ENCODE assay signal across 8 cellular contexts in genomic region chr1:160032165-160032827, GRCh38. TPM values are rescaled to one million over a fixed set of nuclear protein-coding genes. Genes with fewer than 3 reads are reported as not detected.
DNase-seq lines count a peak whose midpoint lies in the region; ATAC-seq and TF ChIP-seq lines count a peak whose summit lies in the region.

No MANE protein-coding gene starts in this region.

- H3K9ac ChIP-seq in subcutaneous abdominal adipose tissue (ENCODE audit: low read length in 5 of 5), result peak overlapping the region; percentile 69 to 89 (median 85)

- TF ChIP-seq CTCF in brain (conservative IDR thresholded peaks at IDR 0.05), result no peak

- peaks cover 7 to 29% (median 25%) of the 10 kb centered on the region in 5 donors for H3K4me1 ChIP-seq in subcutaneous abdominal adipose tissue (ENCODE audit: control insufficient read depth in 5 of 5, insufficient read depth in 5 of 5, low read length in 5 of 5)

- no peaks in the 10 kb centered on the region; the same call in 1 of the 2 replicates for H3K36me3 ChIP-seq in MG63
- H3K36me3 ChIP-seq in subcutaneous abdominal adipose tissue (ENCODE audit: control insufficient read depth in 5 of 5, insufficient read depth in 5 of 5, low read length in 5 of 5), result no peaks in the 10 kb centered on the region

- H3K27me3 Mint-ChIP-seq in brain, result peaks cover 15% of the 10 kb centered on the region

- H3K36me3 Mint-ChIP-seq in brain, result no peaks in the 10 kb centered on the region

- peak overlapping the region; percentile 66 for H3K27ac ChIP-seq in subcutaneous abdominal adipose tissue (ENCODE audit: low read depth, low read length)

- DNase-seq in ACHN (peak; percentile 52), MG63 (no peak), left colon (peak in 1 of 2 donors; percentile 13), NK-92 (lab: John Stamatoyannopoulos, UW; ENCODE audit: unreplicated experiment) (no peak)

- H3K4me3 Mint-ChIP-seq in brain, result peak overlapping the region; percentile 93 to 99 (median 98)

- peaks cover 50% of the 10 kb centered on the region for H3K4me1 Mint-ChIP-seq in brain

- intact Hi-C loops in left colon (cut with DNase I, micrococcal nuclease), result no loop called here

- H3K4me3 ChIP-seq in MG63 (peak overlapping the region; percentile 95), subcutaneous abdominal adipose tissue (ENCODE audit: low read depth in 1 of 5, low read length in 5 of 5) (peak overlapping the region; percentile 95 to 98 (median 97))

- H3K27me3 ChIP-seq in MG63 (peaks cover 15% of the 10 kb centered on the region), subcutaneous abdominal adipose tissue (ENCODE audit: control insufficient read depth in 5 of 5, insufficient read depth in 4 of 5, low read length in 5 of 5) (no peaks in the 10 kb centered on the region)

- in situ Hi-C loops in ACHN (cut with HindIII; ENCODE audit: low pct_ligation_motif_present, low pct_unique_long_range_greater_than_20kb, low sequenced_read_pairs), result no loop called here

- no peaks in the 10 kb centered on the region for H3K9me3 ChIP-seq in MG63
- no peaks in the 10 kb centered on the region for H3K9me3 ChIP-seq in subcutaneous abdominal adipose tissue (ENCODE audit: control insufficient read depth in 5 of 5, low read length in 5 of 5)

- H3K27ac Mint-ChIP-seq in brain, result peak overlapping the region; percentile 92 to 98 (median 96)

- H3K9me3 Mint-ChIP-seq in brain, result no peaks in the 10 kb centered on the region

- peak; percentile 16 for ATAC-seq in GM18499 (IDR thresholded peaks at IDR 0.05; ENCODE audit: insufficient read depth, unreplicated experiment)
- ATAC-seq in left colon, result peak; percentile 47
- no peak for ATAC-seq in GM21528 (IDR thresholded peaks at IDR 0.05; ENCODE audit: low FRiP score, unreplicated experiment)

RNA-seq across cellular contexts. Expression of gene PIGM, which starts 0.5 kb away (rescaled TPM):
- total RNA-seq in MG63 (2014; rRNA removed; shearing (Covaris generic); ENCODE audit: low replicate concordance), result 4.1 and 4.6 TPM in 2 replicates
- 3.1 TPM for polyA plus RNA-seq in brain (ENCODE audit: insufficient read depth, low read depth, low replicate concordance)
- 1 to 10 TPM; 5.4 to 6.2 TPM for total RNA-seq in left colon

RNA-seq across cellular contexts. Expression of gene KCNJ10, which starts 37.7 kb away (rescaled TPM):
- total RNA-seq in MG63 (2014; rRNA removed; shearing (Covaris generic); ENCODE audit: low replicate concordance), result not detected in 2 replicates
- polyA plus RNA-seq in brain (ENCODE audit: insufficient read depth, low read depth, low replicate concordance), result 79.9 TPM
- under 1 TPM in 1 of 2 donors, not detected in 1; 0.45 TPM for total RNA-seq in left colon

RNA-seq across cellular contexts. Expression of gene KCNJ9, which starts 49.0 kb away (rescaled TPM):
- total RNA-seq in MG63 (2014; rRNA removed; shearing (Covaris generic); ENCODE audit: low replicate concordance), result not detected in 2 replicates
- 19.0 TPM for polyA plus RNA-seq in brain (ENCODE audit: insufficient read depth, low read depth, low replicate concordance)
- total RNA-seq in left colon, result not detected
